ENCODE assay signal across 8 cellular contexts in genomic region chr9:36165766-36166149, GRCh38. TPM values are rescaled to one million over a fixed set of nuclear protein-coding genes. Genes with fewer than 3 reads are reported as not detected.
A peak's percentile ranks its signal among the peaks of the same experiment; 100 is the strongest.
DNase-seq lines count a peak whose midpoint lies in the region; ATAC-seq and TF ChIP-seq lines count a peak whose summit lies in the region.

No MANE protein-coding gene starts in this region.

- H3F3A ChIP-seq in PC-3 (ENCODE audit: low read length, unreplicated experiment): no peaks in the 10 kb centered on the region

- H3K27ac ChIP-seq in PC-3 (ENCODE audit: low read length) (no peak overlapping the region), esophagus (ENCODE audit: low read depth in 2 of 2, low read length in 1 of 2) (peak overlapping the region; percentile 36 to 40)

- H3K36me3 ChIP-seq in PC-3 (ENCODE audit: low read depth, low read length): no peaks in the 10 kb centered on the region
- no peaks in the 10 kb centered on the region for H3K36me3 ChIP-seq in esophagus (ENCODE audit: control insufficient read depth in 2 of 2, insufficient read depth in 2 of 2, low read length in 1 of 2)
- no peaks in the 10 kb centered on the region for H3K36me3 ChIP-seq in Caco-2 (ENCODE audit: control insufficient read depth, insufficient read depth, low read length)

- peaks cover 13% of the 10 kb centered on the region for H3K4me1 ChIP-seq in PC-3 (ENCODE audit: insufficient read depth, low read length)
- H3K4me1 ChIP-seq in esophagus (ENCODE audit: control insufficient read depth in 2 of 2, insufficient read depth in 2 of 2, low read length in 1 of 2): no peaks in the 10 kb centered on the region
- H3K4me1 ChIP-seq in Caco-2: peaks cover 8% of the 10 kb centered on the region

- POLR2A ChIA-PET in PC-3 (lab: Charles Lee; ENCODE audit: unreplicated experiment) (no interaction called here), Caco-2 (lab: Charles Lee) (interaction anchor here (1.1 kb wide), 1 partner anchor 24 kb away, joined by 3 read pairs; no protein-coding TSS in a partner anchor)

- TF ChIP-seq CTCF in PC-3 (conservative IDR thresholded peaks at IDR 0.05; ENCODE audit: low read depth, low read length) (no peak), omental fat pad (IDR thresholded peaks at IDR 0.05) (no peak), Caco-2 (IDR thresholded peaks at IDR 0.05; ENCODE audit: insufficient read depth in 1 of 2, low read depth in 1 of 2, low read length in 1 of 2, severe bottlenecking in 1 of 2, unreplicated experiment in 1 of 2) (no peak)

- 29 to 49% methylated on average over 12 of the region's 12 CpGs for WGBS in esophagus, 2 donors

- H3K4me3 ChIP-seq in PC-3 (ENCODE audit: low read length) (peak overlapping the region; percentile 81), esophagus (ENCODE audit: low read depth in 1 of 2, low read length in 2 of 2) (peak overlapping the region in 1 of 2 donors; percentile 42), Caco-2 (ENCODE audit: low read depth, low read length) (no peak overlapping the region)

- no peaks in the 10 kb centered on the region for H3K79me2 ChIP-seq in PC-3 (ENCODE audit: low read length)

- H3K9me3 ChIP-seq in PC-3 (ENCODE audit: low read length) (no peaks in the 10 kb centered on the region), esophagus (ENCODE audit: control insufficient read depth in 2 of 2, insufficient read depth in 1 of 2, low read depth in 1 of 2, low read length in 1 of 2) (no peaks in the 10 kb centered on the region), Caco-2 (no peaks in the 10 kb centered on the region)

- H3K4me1 Mint-ChIP-seq in Caco-2 (ENCODE audit: low read depth, unreplicated experiment): no peaks in the 10 kb centered on the region

- DNase-seq in AG08396 (ENCODE audit: low spot score): peak; percentile 50
- DNase-seq in PC-3: peak; percentile 45
- DNase-seq in omental fat pad (ENCODE audit: low spot score): no peak
- no peak for DNase-seq in NCI-H774 (lab: John Stamatoyannopoulos, UW)
- DNase-seq in Caco-2: no peak
- no peak for DNase-seq in glomerular visceral epithelial cell (ENCODE audit: extremely low spot score)
- no peak for DNase-seq in GF-D8 (lab: John Stamatoyannopoulos, UW)

- peak overlapping the region; percentile 99; the same call in 1 of the 2 replicates for H2AFZ ChIP-seq in PC-3 (ENCODE audit: low read length)

- no peaks in the 10 kb centered on the region for H3K9me2 ChIP-seq in PC-3 (replicated peaks; ENCODE audit: low read length)

- CTCF ChIA-PET in PC-3 (lab: Charles Lee) (interaction anchor here (0.7 to 1.6 kb wide), 10 partner anchors 11 to 202 kb away, joined by 3 to 17 read pairs (median 6); partner anchors contain the start of gene CLTA), Caco-2 (lab: Charles Lee) (interaction anchor here (0.6 to 1.6 kb wide), 3 partner anchors 29 to 95 kb away, joined by 3 to 6 read pairs (median 4); partner anchors contain the start of gene GLIPR2)

- H3K27me3 ChIP-seq in PC-3 (ENCODE audit: low read length) (no peaks in the 10 kb centered on the region), esophagus (ENCODE audit: control insufficient read depth in 1 of 2, insufficient read depth in 2 of 2, low read length in 2 of 2) (no peaks in the 10 kb centered on the region), Caco-2 (replicated peaks; ENCODE audit: control insufficient read depth, insufficient read depth, low read length) (no peaks in the 10 kb centered on the region)

- ATAC-seq in PC-3 (peak; percentile 37), omental fat pad (ENCODE audit: low FRiP score) (peak; percentile 21)

- H3K9ac ChIP-seq in PC-3 (ENCODE audit: low read length): no peak overlapping the region

- H3K36me3 Mint-ChIP-seq in Caco-2 (ENCODE audit: insufficient read depth, unreplicated experiment): no peaks in the 10 kb centered on the region

- H3K4me2 ChIP-seq in PC-3 (ENCODE audit: low read length): peak overlapping the region; percentile 93

- no peak overlapping the region for H3K4me3 Mint-ChIP-seq in Caco-2 (ENCODE audit: unreplicated experiment)

- H3K27me3 Mint-ChIP-seq in Caco-2 (ENCODE audit: insufficient read depth, unreplicated experiment): no peaks in the 10 kb centered on the region

- BruUV-seq in PC-3 (replicated peaks; lab: Mats Ljungman, UMichigan) (no TSS peak), Caco-2 (replicated peaks; lab: Mats Ljungman, UMichigan) (no TSS peak)

- H4K20me1 ChIP-seq in PC-3 (ENCODE audit: low read length): no peaks in the 10 kb centered on the region

- no peak overlapping the region for H3K27ac Mint-ChIP-seq in Caco-2 (ENCODE audit: unreplicated experiment)

- no peaks in the 10 kb centered on the region for H3K9me3 Mint-ChIP-seq in Caco-2 (ENCODE audit: unreplicated experiment)

- intact Hi-C loops in PC-3 (cut with micrococcal nuclease): loop anchor here (2.0 kb wide), 1 partner anchor 63 kb away; no protein-coding TSS in a partner anchor
- intact Hi-C loops in Caco-2 (cut with micrococcal nuclease; ENCODE audit: unreplicated experiment): loop anchor here (1.0 to 5.0 kb wide), 4 partner anchors 24 to 218 kb away; no protein-coding TSS in a partner anchor

RNA-seq across cellular contexts. Expression of gene CCIN, which starts 3.4 kb away (rescaled TPM):
- 0.22 and 0.46 TPM in 2 replicates for total RNA-seq in PC-3 (2014; rRNA removed)
- polyA plus RNA-seq in esophagus: not detected
- 1 to 10 TPM in 1 of 4 donors, under 1 TPM in 2, not detected in 1; 0.65 to 2.5 (median 0.95) TPM for total RNA-seq in omental fat pad
- total RNA-seq in Caco-2 (2022): not detected in 2 replicates

RNA-seq across cellular contexts. Expression of gene CLTA, which starts 25.0 kb away (rescaled TPM):
- total RNA-seq in PC-3 (2014; rRNA removed): 259 and 266 TPM in 2 replicates
- 100 to 1,000 TPM in 1 of 2 donors, 10 to 100 TPM in 1; 93.2 to 202 TPM for polyA plus RNA-seq in esophagus
- total RNA-seq in omental fat pad: 100 to 1,000 TPM; 180 to 187 (median 185) TPM
- total RNA-seq in Caco-2 (2022): 256 and 269 TPM in 2 replicates

RNA-seq across cellular contexts. Expression of gene GLIPR2, which starts 29.2 kb away (rescaled TPM):
- 6.7 and 10.1 TPM in 2 replicates for total RNA-seq in PC-3 (2014; rRNA removed)
- polyA plus RNA-seq in esophagus: 1 to 10 TPM; 3.7 to 8.0 TPM
- total RNA-seq in omental fat pad: 10 to 100 TPM; 13.6 to 71.1 (median 42.2) TPM
- total RNA-seq in Caco-2 (2022): 1.6 and 1.9 TPM in 2 replicates

Comparison
In these comparisons a context has a peak if more than half of its experiments do, and no peak if none do; other contexts are left out.
1. DNase-seq: peak in AG08396 (single experiment) and PC-3 (single experiment); none in omental fat pad (single experiment), NCI-H774 (single experiment), Caco-2 (0 of 2), glomerular visceral epithelial cell (single experiment) and GF-D8 (single experiment).